In the genomic region with DNA sequence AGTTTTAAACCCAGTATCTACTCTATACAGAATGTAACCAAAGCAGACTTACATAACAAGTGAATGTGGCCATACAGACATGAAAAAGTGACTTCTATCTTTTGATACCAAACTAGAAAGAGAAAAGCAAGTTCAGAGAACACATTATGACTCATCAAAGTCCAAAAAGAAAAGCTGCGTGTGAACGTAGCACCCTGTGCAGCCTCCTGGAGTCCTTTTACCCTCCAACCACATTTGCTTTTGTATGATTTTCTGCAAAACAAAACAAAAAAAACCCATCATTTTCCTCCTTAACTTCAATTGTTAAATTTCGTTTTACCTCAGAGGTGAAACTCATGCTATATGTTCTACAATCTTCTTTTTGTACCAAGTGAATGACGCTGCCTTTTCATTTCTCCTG, we compare ENCODE assay signal across 1 cellular context.
TF ChIP-seq lines count a peak whose summit lies in the region.

No MANE protein-coding gene starts in this region.

TF ChIP-seq in K562, 482 proteins besides CTCF, POLR2A, EP300 and RAD21 (continues in another document):
- TF ChIP-seq CHD1 (IDR thresholded peaks at IDR 0.05; ENCODE audit: low read length) (no peak), HMGXB4 (CRISPR knock-in tag; IDR thresholded peaks at IDR 0.05) (no peak), NFE2 (IDR thresholded peaks at IDR 0.05; ENCODE audit: low read depth) (peak; percentile 28; the same call in 1 of the 2 replicates), POLR2AphosphoS2 (IDR thresholded peaks at IDR 0.05; ENCODE audit: low read length) (no peak), GTF2A2 (tag; IDR thresholded peaks at IDR 0.05) (no peak), ATF1 (CRISPR knock-in tag; IDR thresholded peaks at IDR 0.05) (no peak), ATF1 (tag; IDR thresholded peaks at IDR 0.05) (no peak), MTA3 (IDR thresholded peaks at IDR 0.05; ENCODE audit: borderline replicate concordance) (no peak), SMAD3 (CRISPR knock-in tag; conservative IDR thresholded peaks at IDR 0.05) (no peak), ZNF316 (IDR thresholded peaks at IDR 0.05) (0 out of 2 replicates have a peak, but pooled peaks have one; percentile 21), SMAD2 (IDR thresholded peaks at IDR 0.05; ENCODE audit: low read depth, low read length) (no peak), C11orf30 (IDR thresholded peaks at IDR 0.05; ENCODE audit: low read depth) (peak; percentile 48; the same call in 1 of the 2 replicates), ZNF347 (CRISPR knock-in tag; IDR thresholded peaks at IDR 0.05; ENCODE audit: low read depth) (no peak), HNRNPK (IDR thresholded peaks at IDR 0.05; ENCODE audit: low read depth, low read length, poor library complexity, severe bottlenecking) (no peak), IRF2 (CRISPR knock-in tag; IDR thresholded peaks at IDR 0.05) (no peak), ZFP1 (CRISPR knock-in tag; IDR thresholded peaks at IDR 0.05) (no peak), RBM34 (IDR thresholded peaks at IDR 0.05; ENCODE audit: borderline replicate concordance, insufficient read depth, low read length) (no peak), STAT5A (IDR thresholded peaks at IDR 0.05; ENCODE audit: borderline replicate concordance, low read length) (no peak), RBM14 (IDR thresholded peaks at IDR 0.05; ENCODE audit: borderline replicate concordance, insufficient read depth, low read depth, low read length) (no peak), SP2 (IDR thresholded peaks at IDR 0.05; ENCODE audit: extremely low read depth, low read depth, low read length, poor library complexity, severe bottlenecking) (no peak), CREB3L1 (IDR thresholded peaks at IDR 0.05; ENCODE audit: borderline replicate concordance, low read depth) (no peak), CAMTA2 (CRISPR knock-in tag; conservative IDR thresholded peaks at IDR 0.05) (no peak), NFIC (IDR thresholded peaks at IDR 0.05) (no peak), SP1 (CRISPR knock-in tag; IDR thresholded peaks at IDR 0.05) (no peak), SMARCA5 (IDR thresholded peaks at IDR 0.05) (no peak), ARID3A (IDR thresholded peaks at IDR 0.05; ENCODE audit: borderline replicate concordance, low read depth, low read length) (no peak), LCOR (CRISPR knock-in tag; IDR thresholded peaks at IDR 0.05) (no peak), BRD4 (IDR thresholded peaks at IDR 0.05) (no peak), ZNF318 (IDR thresholded peaks at IDR 0.05; ENCODE audit: borderline replicate concordance in 1 of 2, low read depth in 1 of 2) (no peak), PKNOX1 (IDR thresholded peaks at IDR 0.05) (no peak), FIP1L1 (IDR thresholded peaks at IDR 0.05; ENCODE audit: low read depth, low read length, poor library complexity, severe bottlenecking) (no peak), HOXB6 (CRISPR knock-in tag; IDR thresholded peaks at IDR 0.05; ENCODE audit: borderline replicate concordance) (no peak), BDP1 (IDR thresholded peaks at IDR 0.05; ENCODE audit: insufficient read depth, insufficient read length) (no peak), JUND (IDR thresholded peaks at IDR 0.05; ENCODE audit: borderline replicate concordance, low read depth, low read length) (peak; percentile 52; the same call in 1 of the 2 replicates), JUND (tag; IDR thresholded peaks at IDR 0.05; ENCODE audit: borderline replicate concordance, low read depth, low read length) (peak; percentile 66; the same call in 2 of the 3 replicates), NR2F6 (CRISPR knock-in tag; IDR thresholded peaks at IDR 0.05) (no peak), RUNX1 (IDR thresholded peaks at IDR 0.05; ENCODE audit: low read depth) (no peak)
- TF ChIP-seq, protein P1, sequence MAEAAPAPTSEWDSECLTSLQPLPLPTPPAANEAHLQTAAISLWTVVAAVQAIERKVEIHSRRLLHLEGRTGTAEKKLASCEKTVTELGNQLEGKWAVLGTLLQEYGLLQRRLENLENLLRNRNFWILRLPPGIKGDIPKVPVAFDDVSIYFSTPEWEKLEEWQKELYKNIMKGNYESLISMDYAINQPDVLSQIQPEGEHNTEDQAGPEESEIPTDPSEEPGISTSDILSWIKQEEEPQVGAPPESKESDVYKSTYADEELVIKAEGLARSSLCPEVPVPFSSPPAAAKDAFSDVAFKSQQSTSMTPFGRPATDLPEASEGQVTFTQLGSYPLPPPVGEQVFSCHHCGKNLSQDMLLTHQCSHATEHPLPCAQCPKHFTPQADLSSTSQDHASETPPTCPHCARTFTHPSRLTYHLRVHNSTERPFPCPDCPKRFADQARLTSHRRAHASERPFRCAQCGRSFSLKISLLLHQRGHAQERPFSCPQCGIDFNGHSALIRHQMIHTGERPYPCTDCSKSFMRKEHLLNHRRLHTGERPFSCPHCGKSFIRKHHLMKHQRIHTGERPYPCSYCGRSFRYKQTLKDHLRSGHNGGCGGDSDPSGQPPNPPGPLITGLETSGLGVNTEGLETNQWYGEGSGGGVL (CRISPR knock-in tag; IDR thresholded peaks at IDR 0.05), result no peak
- TF ChIP-seq, protein P2, sequence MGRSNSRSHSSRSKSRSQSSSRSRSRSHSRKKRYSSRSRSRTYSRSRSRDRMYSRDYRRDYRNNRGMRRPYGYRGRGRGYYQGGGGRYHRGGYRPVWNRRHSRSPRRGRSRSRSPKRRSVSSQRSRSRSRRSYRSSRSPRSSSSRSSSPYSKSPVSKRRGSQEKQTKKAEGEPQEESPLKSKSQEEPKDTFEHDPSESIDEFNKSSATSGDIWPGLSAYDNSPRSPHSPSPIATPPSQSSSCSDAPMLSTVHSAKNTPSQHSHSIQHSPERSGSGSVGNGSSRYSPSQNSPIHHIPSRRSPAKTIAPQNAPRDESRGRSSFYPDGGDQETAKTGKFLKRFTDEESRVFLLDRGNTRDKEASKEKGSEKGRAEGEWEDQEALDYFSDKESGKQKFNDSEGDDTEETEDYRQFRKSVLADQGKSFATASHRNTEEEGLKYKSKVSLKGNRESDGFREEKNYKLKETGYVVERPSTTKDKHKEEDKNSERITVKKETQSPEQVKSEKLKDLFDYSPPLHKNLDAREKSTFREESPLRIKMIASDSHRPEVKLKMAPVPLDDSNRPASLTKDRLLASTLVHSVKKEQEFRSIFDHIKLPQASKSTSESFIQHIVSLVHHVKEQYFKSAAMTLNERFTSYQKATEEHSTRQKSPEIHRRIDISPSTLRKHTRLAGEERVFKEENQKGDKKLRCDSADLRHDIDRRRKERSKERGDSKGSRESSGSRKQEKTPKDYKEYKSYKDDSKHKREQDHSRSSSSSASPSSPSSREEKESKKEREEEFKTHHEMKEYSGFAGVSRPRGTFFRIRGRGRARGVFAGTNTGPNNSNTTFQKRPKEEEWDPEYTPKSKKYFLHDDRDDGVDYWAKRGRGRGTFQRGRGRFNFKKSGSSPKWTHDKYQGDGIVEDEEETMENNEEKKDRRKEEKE (IDR thresholded peaks at IDR 0.05; ENCODE audit: borderline replicate concordance in 1 of 2, control insufficient read depth in 1 of 2, low read depth in 2 of 2, low read length in 1 of 2), result no peak
- TF ChIP-seq, protein P3, sequence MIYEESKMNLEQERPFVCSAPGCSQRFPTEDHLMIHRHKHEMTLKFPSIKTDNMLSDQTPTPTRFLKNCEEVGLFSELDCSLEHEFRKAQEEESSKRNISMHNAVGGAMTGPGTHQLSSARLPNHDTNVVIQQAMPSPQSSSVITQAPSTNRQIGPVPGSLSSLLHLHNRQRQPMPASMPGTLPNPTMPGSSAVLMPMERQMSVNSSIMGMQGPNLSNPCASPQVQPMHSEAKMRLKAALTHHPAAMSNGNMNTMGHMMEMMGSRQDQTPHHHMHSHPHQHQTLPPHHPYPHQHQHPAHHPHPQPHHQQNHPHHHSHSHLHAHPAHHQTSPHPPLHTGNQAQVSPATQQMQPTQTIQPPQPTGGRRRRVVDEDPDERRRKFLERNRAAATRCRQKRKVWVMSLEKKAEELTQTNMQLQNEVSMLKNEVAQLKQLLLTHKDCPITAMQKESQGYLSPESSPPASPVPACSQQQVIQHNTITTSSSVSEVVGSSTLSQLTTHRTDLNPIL (CRISPR knock-in tag; IDR thresholded peaks at IDR 0.05), result no peak
